ENCODE assay signal across 9 cellular contexts in genomic region chr2:235135990-235136561, GRCh38.
DNase-seq lines count a peak whose midpoint lies in the region; ATAC-seq, FAIRE-seq and TF ChIP-seq lines count a peak whose summit lies in the region.
"Had no signal": no experiment of that assay in that cellular context is flagged by ENCODE, and none has a peak within 500 bp of the region (broad histone marks: within the 10 kb centered on the region; RNA-seq: fewer than 3 reads in every experiment).

No MANE protein-coding gene starts in this region.

- peak; percentile 98 for FAIRE-seq in HTR-8/SVneo (lab: Jason Lieb, UNC)
- FAIRE-seq: TTC549 had no signal

- H3K27ac ChIP-seq in left ventricle myocardium inferior (replicated peaks) = no peak overlapping the region

- ATAC-seq in sciatic nerve (peak; percentile 84), GM19463 (IDR thresholded peaks at IDR 0.05; ENCODE audit: unreplicated experiment) (no peak), HG03521 (IDR thresholded peaks at IDR 0.05; ENCODE audit: unreplicated experiment) (no peak)

- H3K36me3 ChIP-seq in left ventricle myocardium inferior = no peaks in the 10 kb centered on the region

- DNase-seq in D341Med (ENCODE audit: low spot score) = peak; percentile 81
- DNase-seq in HTR-8/SVneo (ENCODE audit: insufficient read length, low spot score) = peak; percentile 83
- peak; percentile 82 for DNase-seq in RPMI7951 (ENCODE audit: low read depth)
- peak; percentile 72 for DNase-seq in amniotic epithelial cell (ENCODE audit: low read depth)
- DNase-seq in left ventricle myocardium inferior = peak; percentile 78
- DNase-seq in sciatic nerve (ENCODE audit: low spot score) = peak; percentile 90

- H3K4me3 ChIP-seq in left ventricle myocardium inferior = no peak overlapping the region

- H3K9me3 ChIP-seq in left ventricle myocardium inferior (replicated peaks) = no peaks in the 10 kb centered on the region

- intact Hi-C loops in left ventricle myocardium inferior (cut with micrococcal nuclease) (loop anchor here (5.0 kb wide), 2 partner anchors 456 to 611 kb away; no protein-coding TSS in a partner anchor), sciatic nerve (cut with DNase I) (no loop called here)

- H3K27me3 ChIP-seq in left ventricle myocardium inferior (ENCODE audit: low read depth) = peaks cover 17% of the 10 kb centered on the region

- H3K4me1 ChIP-seq in left ventricle myocardium inferior = no peaks in the 10 kb centered on the region

- peak; percentile 86 for TF ChIP-seq CTCF in left ventricle myocardium inferior (IDR thresholded peaks at IDR 0.05; ENCODE audit: borderline replicate concordance)
